In the genomic region with DNA sequence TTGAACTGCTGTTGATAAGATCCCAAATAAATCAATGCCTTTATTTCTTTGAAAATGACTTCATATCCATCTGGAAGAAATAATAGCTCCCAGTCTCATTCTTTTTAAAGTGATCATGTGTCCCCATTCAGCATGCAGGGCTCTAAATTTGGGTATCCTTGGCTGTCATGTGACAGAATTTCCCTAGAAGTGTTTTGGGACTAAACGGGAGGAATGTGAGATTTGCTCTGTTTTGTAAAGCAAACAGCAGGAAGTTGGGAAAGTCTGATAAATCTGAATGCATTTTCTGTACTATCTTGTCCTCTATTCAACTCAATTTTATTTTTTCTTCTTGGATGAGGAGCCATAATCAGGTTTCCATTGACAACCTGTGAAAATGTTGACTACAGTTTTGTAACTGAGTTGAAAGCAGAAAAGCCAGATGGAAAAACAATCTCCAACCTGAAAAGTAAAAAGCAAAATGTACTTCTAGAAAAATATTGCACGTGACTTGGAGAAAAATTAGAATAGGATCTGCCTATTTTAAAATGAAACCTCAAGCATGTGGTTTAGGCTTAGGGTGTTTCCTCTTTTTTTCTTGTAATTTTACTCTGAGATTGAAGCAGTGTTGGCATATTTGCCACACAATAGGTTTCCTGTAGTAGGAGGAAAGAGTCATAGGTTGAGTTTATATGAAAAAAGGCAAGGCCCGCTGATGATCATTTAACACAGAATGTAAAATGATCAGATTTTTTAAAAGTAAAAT, we compare ENCODE assay signal across 10 cellular contexts.
DNase-seq lines count a peak whose midpoint lies in the region; ATAC-seq and TF ChIP-seq lines count a peak whose summit lies in the region.
"Had no signal": no experiment of that assay in that cellular context is flagged by ENCODE, and none has a peak within 500 bp of the region (broad histone marks: within the 10 kb centered on the region; RNA-seq: fewer than 3 reads in every experiment).

No MANE protein-coding gene starts in this region.

- DNase-seq in OCI-M1 (lab: John Stamatoyannopoulos, UW) = peak; percentile 56
- DNase-seq in fibroblast of gingiva (ENCODE audit: low read depth) = peak; percentile 64
- no peak for DNase-seq in sciatic nerve (ENCODE audit: low spot score)
- no peak for DNase-seq in RWPE1 (ENCODE audit: low spot score)
- DNase-seq in SW 1271 (lab: John Stamatoyannopoulos, UW) = no peak
- DNase-seq: HCEC 1CT had no signal

- intact Hi-C loops in sciatic nerve (cut with DNase I) = no loop called here

- no peak for TF ChIP-seq CTCF in RWPE1 (conservative IDR thresholded peaks at IDR 0.05; ENCODE audit: low read depth)

- H3K27ac ChIP-seq in RWPE1 = no peak overlapping the region
- H3K27ac ChIP-seq: SJSA1 had no signal

- peak; percentile 55 for ATAC-seq in GM18511 (IDR thresholded peaks at IDR 0.05; ENCODE audit: unreplicated experiment)
- ATAC-seq in sciatic nerve = peak; percentile 54
- no peak for ATAC-seq in HG03159 (IDR thresholded peaks at IDR 0.05; ENCODE audit: unreplicated experiment)
- ATAC-seq in GM19455 (IDR thresholded peaks at IDR 0.05; ENCODE audit: unreplicated experiment) = no peak

- POLR2A ChIA-PET in RWPE1 (lab: Yijun Ruan, JAX; ENCODE audit: low non-redundant PET) = no interaction called here

- CTCF ChIA-PET in RWPE1 (lab: Yijun Ruan, JAX) = interaction anchor here (0.5 to 1.1 kb wide), 4 partner anchors 38 to 646 kb away, joined by 3 to 9 read pairs (median 4); no protein-coding TSS in a partner anchor

Comparison
In these comparisons a context has a peak if more than half of its experiments do, and no peak if none do; other contexts are left out.
1. ATAC-seq: peak in GM18511 (single experiment) and sciatic nerve (single experiment); none in HG03159 (single experiment) and GM19455 (single experiment).
2. DNase-seq: peak in OCI-M1 (single experiment) and fibroblast of gingiva (single experiment); none in sciatic nerve (single experiment), RWPE1 (single experiment) and SW 1271 (0 of 2).